ENCODE assay signal across 1 cellular context in genomic region chr17:83194189-83194565, GRCh38.
TF ChIP-seq lines count a peak whose summit lies in the region.

No MANE protein-coding gene starts in this region.

TF ChIP-seq in HepG2, 621 proteins besides CTCF, POLR2A, EP300 and RAD21 (continued from another document):
- TF ChIP-seq GMEB2 (CRISPR knock-in tag; IDR thresholded peaks at IDR 0.05; ENCODE audit: low read depth) (no peak), THYN1 (CRISPR knock-in tag; IDR thresholded peaks at IDR 0.05; ENCODE audit: borderline replicate concordance, low read depth) (no peak), SYNCRIP (IDR thresholded peaks at IDR 0.05; ENCODE audit: insufficient read depth, low read depth, low read length) (no peak), FOXM1 (CRISPR knock-in tag; IDR thresholded peaks at IDR 0.05) (no peak), HMG20B (CRISPR knock-in tag; conservative IDR thresholded peaks at IDR 0.05) (no peak), ZNF646 (CRISPR knock-in tag; IDR thresholded peaks at IDR 0.05) (no peak), ZNF335 (CRISPR knock-in tag; IDR thresholded peaks at IDR 0.05) (no peak), ZBTB34 (CRISPR knock-in tag; IDR thresholded peaks at IDR 0.05) (no peak), PHB2 (IDR thresholded peaks at IDR 0.05; ENCODE audit: partially characterized antibody) (no peak), ZFP62 (CRISPR knock-in tag; IDR thresholded peaks at IDR 0.05) (no peak), ZNF777 (CRISPR knock-in tag; IDR thresholded peaks at IDR 0.05) (no peak), ZBTB8A (CRISPR knock-in tag; IDR thresholded peaks at IDR 0.05; ENCODE audit: borderline replicate concordance, low read depth) (no peak), MAX (IDR thresholded peaks at IDR 0.05) (no peak), ZNF580 (CRISPR knock-in tag; IDR thresholded peaks at IDR 0.05; ENCODE audit: borderline replicate concordance, low read depth) (no peak), ZNF747 (CRISPR knock-in tag; IDR thresholded peaks at IDR 0.05; ENCODE audit: borderline replicate concordance) (no peak)
